ENCODE assay signal across 25 cellular contexts in the genomic region with DNA sequence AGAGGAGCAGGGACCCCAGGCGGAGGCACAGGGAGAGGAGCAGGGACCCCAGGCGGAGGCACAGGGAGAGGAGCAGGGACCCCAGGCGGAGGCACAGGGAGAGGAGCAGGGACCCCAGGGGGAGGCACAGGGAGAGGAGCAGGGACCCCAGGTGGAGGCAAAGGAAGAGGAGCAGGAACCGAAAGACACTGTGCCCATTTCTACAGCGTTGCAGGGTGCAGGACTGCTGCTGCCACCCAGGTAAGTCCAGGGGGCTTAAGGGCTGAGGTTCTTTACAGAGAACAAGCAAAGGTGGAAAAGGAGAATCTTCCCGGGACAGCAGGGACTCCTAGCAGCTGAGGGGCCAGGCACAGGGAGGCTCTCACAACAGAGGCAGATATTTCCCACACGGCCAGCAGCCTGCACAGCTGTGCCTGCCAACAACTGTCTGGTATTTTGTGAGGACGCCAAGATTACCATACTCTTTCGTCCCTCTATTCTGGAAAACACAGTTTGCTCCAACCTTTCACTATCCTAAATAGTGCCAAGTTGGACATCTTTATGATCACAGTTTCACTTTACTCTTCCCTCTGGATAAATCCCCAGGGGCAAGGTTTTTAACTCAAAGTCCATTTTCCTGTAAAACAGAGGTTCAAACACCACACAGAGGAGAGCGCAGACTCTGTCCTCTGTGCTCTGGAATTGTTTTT. TPM values are rescaled to one million over a fixed set of nuclear protein-coding genes. Genes with fewer than 3 reads are reported as not detected.
A peak's percentile ranks its signal among the peaks of the same experiment; 100 is the strongest.
DNase-seq lines count a peak whose midpoint lies in the region; ATAC-seq and TF ChIP-seq lines count a peak whose summit lies in the region.
"Had no signal": no experiment of that assay in that cellular context is flagged by ENCODE, and none has a peak within 500 bp of the region (broad histone marks: within the 10 kb centered on the region; RNA-seq: fewer than 3 reads in every experiment).

No MANE protein-coding gene starts in this region.

- no peak overlapping the region for H3K4me3 Mint-ChIP-seq in endodermal cell
- H3K4me3 Mint-ChIP-seq: activated CD4-positive, alpha-beta memory T cell treated with anti-CD3 and anti-CD28 coated beads for 36 hours; activated naive CD4-positive, alpha-beta T cell treated with anti-CD3 and anti-CD28 coated beads, Interleukin-2, amount 50 U/mL, for 24 hours; activated T-cell treated with anti-CD3 and anti-CD28 coated beads, Interleukin-2, amount 50 U/mL, for 4 hours; brain; memory B cell; nephron progenitor cell; T-helper 17 cell had no signal

- TF ChIP-seq EP300 in tibial nerve (IDR thresholded peaks at IDR 0.05) = no peak

- intact Hi-C loops in IMR-90 (cut with micrococcal nuclease) = no loop called here

- no peak overlapping the region for H2AK9ac ChIP-seq in IMR-90 (replicated peaks; ENCODE audit: low read depth, low read length, poor library complexity)

- no peak overlapping the region for H4K5ac ChIP-seq in IMR-90 (ENCODE audit: low read depth, low read length)

- POLR2A ChIA-PET in IMR-90 (lab: Charles Lee; ENCODE audit: unreplicated experiment) = no interaction called here

- no TSS peak for BruUV-seq in IMR-90 (replicated peaks; lab: Mats Ljungman, UMichigan)

- H2BK15ac ChIP-seq in IMR-90 (ENCODE audit: low read depth, low read length) = no peak overlapping the region

- no peak overlapping the region for H2AFZ ChIP-seq in IMR-90 (replicated peaks; ENCODE audit: low read length, poor library complexity)

- no peak overlapping the region for H3K14ac ChIP-seq in IMR-90 (replicated peaks; ENCODE audit: low read depth, low read length)

- H3K36me3 Mint-ChIP-seq in endodermal cell (ENCODE audit: low read depth) = peaks cover 23% of the 10 kb centered on the region
- H3K36me3 Mint-ChIP-seq: activated CD4-positive, alpha-beta memory T cell treated with anti-CD3 and anti-CD28 coated beads for 36 hours; activated naive CD4-positive, alpha-beta T cell treated with anti-CD3 and anti-CD28 coated beads, Interleukin-2, amount 50 U/mL, for 24 hours; brain; memory B cell had no signal

- no peak overlapping the region for H3K23ac ChIP-seq in IMR-90 (ENCODE audit: low read depth, low read length)

- H3K27ac Mint-ChIP-seq in endodermal cell = no peak overlapping the region
- H3K27ac Mint-ChIP-seq: activated CD4-positive, alpha-beta memory T cell treated with anti-CD3 and anti-CD28 coated beads for 36 hours; activated naive CD4-positive, alpha-beta T cell treated with anti-CD3 and anti-CD28 coated beads, Interleukin-2, amount 50 U/mL, for 24 hours; brain; memory B cell; nephron progenitor cell; T-helper 17 cell had no signal

- peaks cover 3% of the 10 kb centered on the region for H3K4me1 Mint-ChIP-seq in endodermal cell
- H3K4me1 Mint-ChIP-seq: activated naive CD4-positive, alpha-beta T cell treated with anti-CD3 and anti-CD28 coated beads, Interleukin-2, amount 50 U/mL, for 24 hours; memory B cell; nephron progenitor cell had no signal

- TF ChIP-seq RAD21 in IMR-90 (IDR thresholded peaks at IDR 0.05; ENCODE audit: low read length) = no peak

- H3K4me2 ChIP-seq in IMR-90 (ENCODE audit: low read depth, low read length) = peak overlapping the region; percentile 13; the same call in 1 of the 2 replicates

- H3K9me3 ChIP-seq in IMR-90 (ENCODE audit: control insufficient read depth, insufficient read depth, low read length) = no peaks in the 10 kb centered on the region
- H3K9me3 ChIP-seq in endodermal cell (ENCODE audit: control insufficient read depth, low read length) = no peaks in the 10 kb centered on the region
- peaks cover 0 to 9% (median 0%) of the 10 kb centered on the region in 4 donors for H3K9me3 ChIP-seq in tibial nerve

- H3K56ac ChIP-seq in IMR-90 (ENCODE audit: extremely low read depth, insufficient read depth, low read length) = no peak overlapping the region

- peaks cover 3% of the 10 kb centered on the region; the same call in 1 of the 2 replicates for H3K36me3 ChIP-seq in IMR-90 (ENCODE audit: control insufficient read depth, insufficient read depth, low read length)
- H3K36me3 ChIP-seq in endodermal cell (ENCODE audit: control insufficient read depth, insufficient read depth, low read length) = no peaks in the 10 kb centered on the region
- H3K36me3 ChIP-seq in tibial nerve = no peaks in the 10 kb centered on the region
- H3K36me3 ChIP-seq: heart right ventricle had no signal

- TF ChIP-seq CTCF in IMR-90 (conservative IDR thresholded peaks at IDR 0.05; ENCODE audit: low read depth, low read length) (no peak), endodermal cell (conservative IDR thresholded peaks at IDR 0.05) (no peak), tibial nerve (IDR thresholded peaks at IDR 0.05) (no peak)

- TF ChIP-seq POLR2A in IMR-90 (IDR thresholded peaks at IDR 0.05; ENCODE audit: low read depth, low read length) (no peak), tibial nerve (IDR thresholded peaks at IDR 0.05) (no peak)

- H4K8ac ChIP-seq in IMR-90 (ENCODE audit: low read depth in 2 of 2, low read length in 2 of 2) = no peak overlapping the region

- H3K79me1 ChIP-seq in IMR-90 (ENCODE audit: low read depth in 1 of 2, low read length in 2 of 2) = no peaks in the 10 kb centered on the region

- no peaks in the 10 kb centered on the region for H3K4me1 ChIP-seq in IMR-90 (ENCODE audit: control insufficient read depth, insufficient read depth, low read length)
- no peaks in the 10 kb centered on the region for H3K4me1 ChIP-seq in endodermal cell (ENCODE audit: control insufficient read depth, insufficient read depth, low read length)
- H3K4me1 ChIP-seq in tibial nerve = no peaks in the 10 kb centered on the region

- H4K91ac ChIP-seq in IMR-90 (ENCODE audit: insufficient read depth, low read depth, low read length) = no peak overlapping the region

- in situ Hi-C loops in IMR-90 (cut with MboI; ENCODE audit: low sequenced_read_pairs) = no loop called here

- H2BK20ac ChIP-seq in IMR-90 (ENCODE audit: low read depth, low read length) = no peak overlapping the region

- WGBS in IMR-90 (ENCODE audit: extremely low coverage in 2 of 2, insufficient read length in 1 of 2), 2 experiments = 50% methylated on average over 6 of the region's 10 CpGs; no CpG with 5 or more reads in 1 of the 2 experiments
- WGBS in endodermal cell (ENCODE audit: insufficient coverage in 1 of 2, insufficient read length in 1 of 2), 2 experiments = 88 to 90% methylated on average over 8 to 10 of the region's 10 CpGs
- 52 to 65% methylated on average over 10 of the region's 10 CpGs for WGBS in tibial nerve, 2 donors

- H2BK120ac ChIP-seq in IMR-90 (ENCODE audit: low read depth, low read length) = no peak overlapping the region

- peaks cover 4% of the 10 kb centered on the region for H3K9me3 Mint-ChIP-seq in endodermal cell
- H3K9me3 Mint-ChIP-seq: activated naive CD4-positive, alpha-beta T cell treated with anti-CD3 and anti-CD28 coated beads, Interleukin-2, amount 50 U/mL, for 24 hours; memory B cell had no signal

- peaks cover 6% of the 10 kb centered on the region; the same call in 1 of the 2 replicates for H4K20me1 ChIP-seq in IMR-90 (ENCODE audit: insufficient read depth, low read length)

- H3K9me1 ChIP-seq in IMR-90 (ENCODE audit: insufficient read depth, low read length) = 0 out of 2 replicates have a peak, but pooled peaks cover 2% of the 10 kb centered on the region

- H3K27ac ChIP-seq in IMR-90 (ENCODE audit: insufficient read depth, low read length) (no peak overlapping the region), endodermal cell (ENCODE audit: low read depth, low read length) (no peak overlapping the region), tibial nerve (no peak overlapping the region)
- H3K27ac ChIP-seq: heart right ventricle, VCaP had no signal

- ATAC-seq in IMR-90 (ENCODE audit: low read depth) (peak; percentile 71), left lobe of liver (peak; percentile 87), GM19467 (IDR thresholded peaks at IDR 0.05; ENCODE audit: unreplicated experiment) (no peak)
- ATAC-seq: activated T-cell treated with anti-CD3 and anti-CD28 coated beads, Interleukin-2, amount 50 U/mL, for 4 hours; K562; stimulated activated naive CD8-positive, alpha-beta T cell treated with anti-CD3 and anti-CD28 coated beads, Interleukin-15, Interleukin-2, amounts not matched to agents 100 U/mL and 50 U/mL, for 24 hours; T-helper 17 cell had no signal

- no peaks in the 10 kb centered on the region for H3K27me3 Mint-ChIP-seq in endodermal cell (ENCODE audit: insufficient read depth)
- H3K27me3 Mint-ChIP-seq: activated naive CD4-positive, alpha-beta T cell treated with anti-CD3 and anti-CD28 coated beads, Interleukin-2, amount 50 U/mL, for 24 hours had no signal

- dilution Hi-C loops in IMR-90 (cut with HindIII; ENCODE audit: low sequenced_read_pairs, unreplicated experiment) = no loop called here

- H2BK5ac ChIP-seq in IMR-90 (ENCODE audit: low read depth, low read length, poor library complexity, severe bottlenecking) = no peak overlapping the region

- H3K4me3 ChIP-seq in IMR-90 (ENCODE audit: insufficient read depth, low read depth, low read length) (no peak overlapping the region), endodermal cell (ENCODE audit: low read length) (no peak overlapping the region), tibial nerve (no peak overlapping the region)
- H3K4me3 ChIP-seq: heart right ventricle, K562 had no signal

- DNase-seq in IMR-90 (peak; percentile 18), endodermal cell (peak; percentile 36), left lobe of liver (ENCODE audit: low spot score) (peak; percentile 75), superior temporal gyrus (ENCODE audit: extremely low spot score) (peak; percentile 31), tibial nerve (ENCODE audit: low spot score in 2 of 2) (no peak)
- DNase-seq in activated T-cell treated with anti-CD3 and anti-CD28 coated beads, Interleukin-2, amount 50 U/mL, for 1 hour = no peak
- DNase-seq: activated CD4-positive, alpha-beta memory T cell treated with anti-CD3 and anti-CD28 coated beads for 36 hours; activated T-cell treated with anti-CD3 and anti-CD28 coated beads, Interleukin-2, amount 50 U/mL, for 4 hours; AML-193; COR-L47; erythroblast; heart right ventricle; NCI-H1105; NCI-H526 treated with DMSO at 0.1 percent for 48 hours; nephron progenitor cell; SIG-M5; stimulated activated naive CD8-positive, alpha-beta T cell treated with anti-CD3 and anti-CD28 coated beads, Interleukin-15, Interleukin-2, amounts not matched to agents 100 U/mL and 50 U/mL, for 24 hours; T-helper 17 cell had no signal

- CTCF ChIA-PET in IMR-90 (lab: Yijun Ruan, JAX) = no interaction called here

- no peak overlapping the region for H3K9ac ChIP-seq in IMR-90 (ENCODE audit: low read depth, low read length)
- no peak overlapping the region for H3K9ac ChIP-seq in endodermal cell (ENCODE audit: extremely low read depth, low read length, poor library complexity, severe bottlenecking)

- no peak overlapping the region for H3K4ac ChIP-seq in IMR-90 (ENCODE audit: low read depth, low read length)

- no peak overlapping the region for H2AK5ac ChIP-seq in IMR-90 (ENCODE audit: low read depth, low read length)

- no peak overlapping the region for H3K18ac ChIP-seq in IMR-90 (ENCODE audit: low read depth, low read length)

- H3K27me3 ChIP-seq in IMR-90 (ENCODE audit: control insufficient read depth, insufficient read depth, low read length) (no peaks in the 10 kb centered on the region), endodermal cell (ENCODE audit: control insufficient read depth, insufficient read depth, low read length, poor library complexity, severe bottlenecking) (no peaks in the 10 kb centered on the region), tibial nerve (no peaks in the 10 kb centered on the region)

RNA-seq across cellular contexts. Expression of a gene that starts 39.4 kb away (rescaled TPM):
- total RNA-seq in IMR-90 (2012; rRNA removed) (0.83 and 1.6 TPM in 2 replicates), endodermal cell (10 to 100 TPM; 22.3 to 49.6 TPM), left lobe of liver (33.8 TPM), tibial nerve (1 to 10 TPM in 3 of 4 donors, under 1 TPM in 1; 0.20 to 2.0 (median 1.4) TPM)
- 2.2 and 2.8 TPM in 2 replicates for polyA plus RNA-seq in IMR-90 (2012; rRNA removed)
- polyA plus RNA-seq in IMR-90 (2012; cell fraction: cytosol; rRNA removed) = 0.53 and 1.1 TPM in 2 replicates
- polyA plus RNA-seq in IMR-90 (2012; cell fraction: nucleus; rRNA removed; ENCODE audit: low replicate concordance) = 7.0 and 7.7 TPM in 2 replicates
- 6.4 TPM for polyA plus RNA-seq in endodermal cell (2013, experiment 1 of 2)
- 7.0 TPM for polyA plus RNA-seq in endodermal cell (2013, experiment 2 of 2)
- total RNA-seq: activated CD4-positive, alpha-beta memory T cell treated with anti-CD3 and anti-CD28 coated beads for 36 hours; H4 had no signal

Comparison
In these comparisons a context has a peak if more than half of its experiments do, and no peak if none do; other contexts are left out.
1. DNase-seq: peak in IMR-90 (single experiment), endodermal cell (single experiment), left lobe of liver (single experiment) and superior temporal gyrus (single experiment); none in activated T-cell treated with anti-CD3 and anti-CD28 coated beads, Interleukin-2, amount 50 U/mL, for 1 hour (single experiment) and tibial nerve (0 of 2).